Comparison of ENCODE assay signal across 8 cellular contexts in the genomic region with DNA sequence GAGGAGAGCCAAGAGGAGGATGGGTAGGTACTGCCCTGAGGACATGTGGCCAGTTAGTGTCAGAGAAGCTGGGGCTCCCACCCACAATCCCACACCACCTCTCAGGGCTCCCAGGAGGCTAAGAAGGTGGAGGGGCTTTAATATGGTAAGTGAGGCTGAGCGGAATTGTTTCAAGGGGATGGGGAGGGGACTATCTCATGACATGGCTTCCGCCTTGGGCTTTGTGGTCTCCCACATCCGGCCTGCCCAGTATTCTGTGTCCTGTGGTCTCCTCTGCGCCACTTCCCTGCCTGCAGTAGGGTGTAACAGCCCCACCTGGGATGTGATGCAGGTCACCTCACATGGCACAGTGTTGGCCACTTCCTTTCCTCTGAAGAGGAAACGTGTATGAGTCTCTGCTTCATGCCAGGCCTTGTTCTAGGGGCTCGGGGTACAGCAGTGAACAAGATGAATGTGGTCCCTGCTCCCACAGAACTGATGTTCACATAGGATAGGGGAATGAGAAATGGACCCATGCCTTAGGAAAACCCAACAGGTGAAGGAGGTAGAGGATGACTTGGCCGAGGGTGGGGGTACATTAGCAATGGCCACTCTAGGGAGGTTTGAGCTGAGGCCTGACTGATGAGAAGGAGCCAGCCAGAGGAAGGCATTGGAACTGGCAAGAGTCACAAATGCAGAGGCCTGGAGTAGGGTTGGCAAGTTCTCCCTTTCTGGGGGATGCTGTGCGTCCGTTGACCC. TPM values are rescaled to one million over a fixed set of nuclear protein-coding genes. Genes with fewer than 3 reads are reported as not detected.
DNase-seq lines count a peak whose midpoint lies in the region; ATAC-seq and TF ChIP-seq lines count a peak whose summit lies in the region.

No MANE protein-coding gene starts in this region.

- H3K36me3 ChIP-seq in left ventricle myocardium inferior: peaks cover 3% of the 10 kb centered on the region
- peaks cover 3% of the 10 kb centered on the region for H3K36me3 ChIP-seq in effector memory CD4-positive, alpha-beta T cell (ENCODE audit: control insufficient read depth, insufficient read depth, low read length)

- POLR2A ChIA-PET in activated B cell treated with CpG ODN at 0.5 μM for 24 hours (lab: Charles Lee): interaction anchor here (0.6 to 3.5 kb wide), 5 partner anchors 15 to 304 kb away, joined by 3 to 52 read pairs (median 7); a partner anchor contains a TSS

- H3K9me3 ChIP-seq in left ventricle myocardium inferior (replicated peaks): no peaks in the 10 kb centered on the region
- H3K9me3 ChIP-seq in effector memory CD4-positive, alpha-beta T cell (ENCODE audit: control insufficient read depth, low read length): peaks cover 14% of the 10 kb centered on the region

- CTCF ChIA-PET in activated B cell treated with CpG ODN at 0.5 μM for 24 hours (lab: Charles Lee): interaction anchor here (3.0 kb wide), 1 partner anchor 17 kb away, joined by 11 read pairs; a partner anchor contains a TSS

- peaks cover 1% of the 10 kb centered on the region for H3K27me3 Mint-ChIP-seq in activated B cell treated with CpG ODN at 0.5 μM for 24 hours

- no peak overlapping the region for H3K27ac ChIP-seq in left ventricle myocardium inferior (replicated peaks)
- H3K27ac ChIP-seq in effector memory CD4-positive, alpha-beta T cell (ENCODE audit: insufficient read depth, low read length, poor library complexity, severe bottlenecking): peak overlapping the region; percentile 62

- H3K36me3 Mint-ChIP-seq in activated B cell treated with CpG ODN at 0.5 μM for 24 hours (ENCODE audit: low read depth): peaks cover 16% of the 10 kb centered on the region

- H3K27ac Mint-ChIP-seq in activated B cell treated with CpG ODN at 0.5 μM for 24 hours: peak overlapping the region; percentile 94

- peak; percentile 72 for ATAC-seq in activated B cell treated with CpG ODN at 0.5 μM for 24 hours (ENCODE audit: low read depth)
- no peak for ATAC-seq in GM18870 (IDR thresholded peaks at IDR 0.05; ENCODE audit: unreplicated experiment)

- peak overlapping the region; percentile 72 for H3K4me3 Mint-ChIP-seq in activated B cell treated with CpG ODN at 0.5 μM for 24 hours

- H3K4me3 ChIP-seq in left ventricle myocardium inferior: no peak overlapping the region
- no peak overlapping the region for H3K4me3 ChIP-seq in effector memory CD4-positive, alpha-beta T cell (ENCODE audit: insufficient read depth, low read depth, low read length, poor library complexity, severe bottlenecking)

- intact Hi-C loops in cardiac septum (cut with DNase I): no loop called here
- intact Hi-C loops in left ventricle myocardium inferior (cut with micrococcal nuclease): no loop called here
- intact Hi-C loops in activated B cell treated with CpG ODN at 0.5 μM for 24 hours (cut with micrococcal nuclease): loop anchor here (5.0 kb wide), 3 partner anchors 102 to 563 kb away; a partner anchor contains a TSS

- H3K4me1 ChIP-seq in left ventricle myocardium inferior: peaks cover 32% of the 10 kb centered on the region
- peaks cover 24% of the 10 kb centered on the region for H3K4me1 ChIP-seq in effector memory CD4-positive, alpha-beta T cell (ENCODE audit: control insufficient read depth, insufficient read depth, low read length, poor library complexity, severe bottlenecking)

- peaks cover 7% of the 10 kb centered on the region for H3K9me3 Mint-ChIP-seq in activated B cell treated with CpG ODN at 0.5 μM for 24 hours

- TF ChIP-seq CTCF in left ventricle myocardium inferior (IDR thresholded peaks at IDR 0.05; ENCODE audit: borderline replicate concordance): no peak
- TF ChIP-seq CTCF in activated B cell treated with CpG ODN at 0.5 μM for 24 hours (IDR thresholded peaks at IDR 0.05): no peak

- H3K27me3 ChIP-seq in left ventricle myocardium inferior (ENCODE audit: low read depth): no peaks in the 10 kb centered on the region
- H3K27me3 ChIP-seq in effector memory CD4-positive, alpha-beta T cell (replicated peaks; ENCODE audit: control insufficient read depth, insufficient read depth, low read length, poor library complexity, severe bottlenecking): no peaks in the 10 kb centered on the region

- peaks cover 42% of the 10 kb centered on the region for H3K4me1 Mint-ChIP-seq in activated B cell treated with CpG ODN at 0.5 μM for 24 hours

- DNase-seq in cardiac septum (ENCODE audit: low spot score): peak; percentile 86
- no peak for DNase-seq in left ventricle myocardium inferior
- peak; percentile 77 for DNase-seq in activated B cell treated with CpG ODN at 0.5 μM for 24 hours
- DNase-seq in effector memory CD4-positive, alpha-beta T cell: peak; percentile 67 to 75 (median 73)
- DNase-seq in stimulated activated CD8-positive, alpha-beta memory T cell treated with anti-CD3 and anti-CD28 coated beads, Interleukin-7, amount 100 ng/mL, for 48 hours (ENCODE audit: extremely low read depth in 1 of 2, low read depth in 1 of 2): peak; percentile 58 to 77
- no peak for DNase-seq in cerebellar nuclear complex (lab: John Stamatoyannopoulos, UW)
- no peak for DNase-seq in NCI-H345 treated with DMSO at 0.1 percent for 48 hours (lab: John Stamatoyannopoulos, UW; ENCODE audit: unreplicated experiment)

RNA-seq across cellular contexts. Expression of a gene that starts 3.2 kb away (rescaled TPM):
- 10.9 TPM for total RNA-seq in cardiac septum
- total RNA-seq in left ventricle myocardium inferior: 8.2 TPM
- 25.5 and 35.8 TPM in 2 replicates for total RNA-seq in activated B cell treated with CpG ODN at 0.5 μM for 24 hours

RNA-seq across cellular contexts. Expression of a gene that starts 14.2 kb away (rescaled TPM):
- 35.5 TPM for total RNA-seq in cardiac septum
- 36.4 TPM for total RNA-seq in left ventricle myocardium inferior
- 51.8 and 54.7 TPM in 2 replicates for total RNA-seq in activated B cell treated with CpG ODN at 0.5 μM for 24 hours

RNA-seq across cellular contexts. Expression of a gene that starts 18.4 kb away (rescaled TPM):
- total RNA-seq in cardiac septum (153 TPM), left ventricle myocardium inferior (114 TPM), activated B cell treated with CpG ODN at 0.5 μM for 24 hours (187 and 213 TPM in 2 replicates)

Comparison
In these comparisons a context has a peak if more than half of its experiments do, and no peak if none do; other contexts are left out.
1. DNase-seq: peak in cardiac septum (single experiment), activated B cell treated with CpG ODN at 0.5 μM for 24 hours (single experiment), effector memory CD4-positive, alpha-beta T cell (3 of 3) and stimulated activated CD8-positive, alpha-beta memory T cell treated with anti-CD3 and anti-CD28 coated beads, Interleukin-7, amount 100 ng/mL, for 48 hours (2 of 2); none in left ventricle myocardium inferior (single experiment), cerebellar nuclear complex (0 of 2) and NCI-H345 treated with DMSO at 0.1 percent for 48 hours (single experiment).